In the genomic region with DNA sequence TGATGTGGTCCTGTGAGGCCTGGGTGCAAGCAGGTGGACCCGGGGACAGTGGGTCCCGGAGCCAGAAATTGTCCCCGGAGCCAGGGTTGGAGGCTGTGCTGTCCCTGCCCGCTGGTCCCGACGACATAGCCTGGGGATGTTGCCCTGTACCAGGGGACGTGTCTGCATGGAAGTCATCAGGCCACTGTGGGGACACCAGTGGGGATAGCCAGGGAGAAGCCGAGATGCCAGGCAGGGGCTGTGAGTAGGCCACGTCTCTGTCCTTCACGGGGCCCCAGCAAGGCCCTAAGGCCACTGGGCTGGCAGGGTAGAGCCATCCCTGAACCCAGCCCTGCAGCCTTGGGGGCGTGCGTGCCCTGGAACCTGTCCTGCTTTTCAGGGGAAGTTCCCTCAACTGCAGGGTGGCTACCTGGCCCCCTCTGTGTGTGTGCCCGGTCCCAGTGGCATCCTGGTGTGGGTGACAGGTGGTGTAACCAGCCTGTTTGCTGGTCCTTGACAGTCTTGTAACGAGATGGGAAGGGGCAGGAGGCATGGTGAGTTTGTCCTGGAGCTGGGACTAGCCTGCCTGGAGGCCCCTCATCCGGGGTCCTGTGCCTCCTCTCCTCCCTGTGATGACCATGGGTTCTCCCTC, we compare ENCODE assay signal across 1 cellular context.
TF ChIP-seq lines count a peak whose summit lies in the region.

No MANE protein-coding gene starts in this region.

TF ChIP-seq in HepG2, 621 proteins besides CTCF, POLR2A, EP300 and RAD21:
- TF ChIP-seq TAF1 (CRISPR knock-in tag; IDR thresholded peaks at IDR 0.05) (no peak), TBP (CRISPR knock-in tag; IDR thresholded peaks at IDR 0.05) (no peak), AGO1 (IDR thresholded peaks at IDR 0.05; ENCODE audit: low read depth, low read length, poor library complexity, severe bottlenecking) (no peak), ZUFSP (CRISPR knock-in tag; IDR thresholded peaks at IDR 0.05; ENCODE audit: borderline replicate concordance) (no peak), ZNF230 (CRISPR knock-in tag; IDR thresholded peaks at IDR 0.05) (no peak), NCOA1 (CRISPR knock-in tag; IDR thresholded peaks at IDR 0.05) (no peak), SMARCC2 (IDR thresholded peaks at IDR 0.05) (no peak), IKZF1 (IDR thresholded peaks at IDR 0.05) (no peak)
- TF ChIP-seq, protein P1, sequence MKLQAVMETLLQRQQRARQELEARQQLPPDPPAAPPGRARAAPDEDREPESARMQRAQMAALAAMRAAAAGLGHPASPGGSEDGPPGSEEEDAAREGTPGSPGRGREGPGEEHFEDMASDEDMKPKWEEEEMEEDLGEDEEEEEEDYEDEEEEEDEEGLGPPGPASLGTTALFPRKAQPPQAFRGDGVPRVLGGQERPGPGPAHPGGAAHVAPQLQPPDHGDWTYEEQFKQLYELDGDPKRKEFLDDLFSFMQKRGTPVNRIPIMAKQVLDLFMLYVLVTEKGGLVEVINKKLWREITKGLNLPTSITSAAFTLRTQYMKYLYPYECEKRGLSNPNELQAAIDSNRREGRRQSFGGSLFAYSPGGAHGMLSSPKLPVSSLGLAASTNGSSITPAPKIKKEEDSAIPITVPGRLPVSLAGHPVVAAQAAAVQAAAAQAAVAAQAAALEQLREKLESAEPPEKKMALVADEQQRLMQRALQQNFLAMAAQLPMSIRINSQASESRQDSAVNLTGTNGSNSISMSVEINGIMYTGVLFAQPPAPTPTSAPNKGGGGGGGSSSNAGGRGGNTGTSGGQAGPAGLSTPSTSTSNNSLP (IDR thresholded peaks at IDR 0.05; ENCODE audit: low read depth, low read length): no peak
- TF ChIP-seq, protein P2, sequence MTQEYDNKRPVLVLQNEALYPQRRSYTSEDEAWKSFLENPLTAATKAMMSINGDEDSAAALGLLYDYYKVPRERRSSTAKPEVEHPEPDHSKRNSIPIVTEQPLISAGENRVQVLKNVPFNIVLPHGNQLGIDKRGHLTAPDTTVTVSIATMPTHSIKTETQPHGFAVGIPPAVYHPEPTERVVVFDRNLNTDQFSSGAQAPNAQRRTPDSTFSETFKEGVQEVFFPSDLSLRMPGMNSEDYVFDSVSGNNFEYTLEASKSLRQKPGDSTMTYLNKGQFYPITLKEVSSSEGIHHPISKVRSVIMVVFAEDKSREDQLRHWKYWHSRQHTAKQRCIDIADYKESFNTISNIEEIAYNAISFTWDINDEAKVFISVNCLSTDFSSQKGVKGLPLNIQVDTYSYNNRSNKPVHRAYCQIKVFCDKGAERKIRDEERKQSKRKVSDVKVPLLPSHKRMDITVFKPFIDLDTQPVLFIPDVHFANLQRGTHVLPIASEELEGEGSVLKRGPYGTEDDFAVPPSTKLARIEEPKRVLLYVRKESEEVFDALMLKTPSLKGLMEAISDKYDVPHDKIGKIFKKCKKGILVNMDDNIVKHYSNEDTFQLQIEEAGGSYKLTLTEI (CRISPR knock-in tag; conservative IDR thresholded peaks at IDR 0.05): no peak
